Comparison of ENCODE assay signal across 2 cellular contexts in genomic region chr16:70438325-70438982, GRCh38.
TF ChIP-seq lines count a peak whose summit lies in the region.

No MANE protein-coding gene starts in this region.

TF ChIP-seq in H1, 55 proteins besides CTCF, POLR2A, EP300 and RAD21 (continued from another document):
- TF ChIP-seq PHF8 (conservative IDR thresholded peaks at IDR 0.05; ENCODE audit: low read depth, low read length): peak; percentile 40; the same call in 1 of the 2 replicates
- TF ChIP-seq NANOG (IDR thresholded peaks at IDR 0.05; ENCODE audit: insufficient read depth, low read depth, low read length, poor library complexity, severe bottlenecking): no peak

TF ChIP-seq in HEK293T, 16 proteins besides CTCF, POLR2A, EP300 and RAD21 (continued from another document):
- TF ChIP-seq PKNOX1 (IDR thresholded peaks at IDR 0.05) (no peak), HDGF (IDR thresholded peaks at IDR 0.05; ENCODE audit: borderline replicate concordance) (no peak), LEF1 (IDR thresholded peaks at IDR 0.05; ENCODE audit: borderline replicate concordance) (no peak)
